In genomic region chr17:44708401-44709263, GRCh38 we compare ENCODE assay signal across 8 cellular contexts. TPM values are rescaled to one million over a fixed set of nuclear protein-coding genes. Genes with fewer than 3 reads are reported as not detected.
DNase-seq lines count a peak whose midpoint lies in the region; TF ChIP-seq lines count a peak whose summit lies in the region.

TSS of gene DBF4B (plus strand) at chr17:44708665. CDS start at chr17:44708821, 156 bp downstream.

- DNase-seq in AG04449 (ENCODE audit: low read depth, low spot score) (peak; percentile 52), GM19238 (ENCODE audit: insufficient read length, low spot score) (peak; percentile 88), NAMALWA (ENCODE audit: low spot score) (peak; percentile 91), SK-MEL-5 (ENCODE audit: low read depth, low spot score) (peak; percentile 90), germinal center (ENCODE audit: low spot score) (peak; percentile 90), stromal cell of bone marrow (ENCODE audit: low read depth) (peak; percentile 88)
- DNase-seq in activated naive CD4-positive, alpha-beta T cell treated with Interleukin-2 at 50 U/mL for 16 hours = peak; percentile 86

- H3K4me3 ChIP-seq in AG04449 (ENCODE audit: low read depth, low read length) (peak within 1 kb of the TSS; percentile 96), neutrophil (ENCODE audit: low read depth in 1 of 2, low read length in 1 of 2) (peak within 1 kb of the TSS; percentile 77 to 78)

- H3K9me3 ChIP-seq in neutrophil = no peaks in the 10 kb centered on the region

- CTCF ChIA-PET in AG04449 (lab: Yijun Ruan, JAX) = no interaction called here

- no peaks in the 10 kb centered on the region for H3K36me3 ChIP-seq in neutrophil

- H3K27ac ChIP-seq in neutrophil = peak within 1 kb of the TSS; percentile 46

- POLR2A ChIA-PET in AG04449 (lab: Yijun Ruan, JAX) = interaction anchor here (0.6 kb wide), 1 partner anchor 440 kb away, joined by 3 read pairs; the partner anchor contains the start of gene HEXIM1

- TF ChIP-seq CTCF in AG04449 (IDR thresholded peaks at IDR 0.05; ENCODE audit: insufficient read depth, low read length, missing control alignments) (no peak), neutrophil (IDR thresholded peaks at IDR 0.05) (no peak)

- peaks cover 15 to 18% of the 10 kb centered on the region in 2 experiments for H3K4me1 ChIP-seq in neutrophil (ENCODE audit: control insufficient read depth in 1 of 2, insufficient read depth in 1 of 2, low read depth in 1 of 2, low read length in 1 of 2)

- peaks cover 8% of the 10 kb centered on the region for H3K27me3 ChIP-seq in neutrophil

- in situ Hi-C loops in SK-MEL-5 (cut with HindIII; ENCODE audit: low pct_unique_long_range_greater_than_20kb, low sequenced_read_pairs) = no loop called here

RNA-seq across cellular contexts. Expression of gene DBF4B, which starts in this region (rescaled TPM):
- total RNA-seq in SK-MEL-5 (2014; rRNA removed; shearing (Covaris generic)) = 9.0 and 9.4 TPM in 2 replicates
- polyA plus RNA-seq in SK-MEL-5 (2015; cell fraction: cytosol; rRNA removed) = 15.0 TPM in 2 replicates
- polyA plus RNA-seq in SK-MEL-5 (2015; cell fraction: nucleus; rRNA removed) = 80.9 and 81.2 TPM in 2 replicates

Comparison
In these comparisons a context has a peak if more than half of its experiments do, and no peak if none do; other contexts are left out.
1. Peak in every context shown above with its lines: DNase-seq, H3K4me3 ChIP-seq and H3K27ac ChIP-seq.